ENCODE assay signal across 8 cellular contexts in genomic region chr9:114385412-114386181, GRCh38. TPM values are rescaled to one million over a fixed set of nuclear protein-coding genes. Genes with fewer than 3 reads are reported as not detected.
DNase-seq lines count a peak whose midpoint lies in the region; ATAC-seq, FAIRE-seq and TF ChIP-seq lines count a peak whose summit lies in the region.

No MANE protein-coding gene starts in this region.

- peak overlapping the region; percentile 25 to 56; a peak in 4 of 6 replicates for H3K27ac ChIP-seq in A549

- peak overlapping the region; percentile 34; the same call in 1 of the 3 replicates for H3K4me2 ChIP-seq in A549

- TF ChIP-seq RAD21 in A549 (conservative IDR thresholded peaks at IDR 0.05 in 1 of 2, IDR thresholded peaks at IDR 0.05 in 1 of 2) = no peak

- no peaks in the 10 kb centered on the region for H3K9me3 ChIP-seq in A549

- WGBS in A549 (ENCODE audit: missing lambda C conversion rate) = 76% methylated on average over 10 of the region's 11 CpGs

- CTCF ChIA-PET in A549 (lab: Yijun Ruan, JAX) = interaction anchor here (0.5 to 2.5 kb wide), 7 partner anchors 9 to 629 kb away, joined by 3 to 15 read pairs (median 3); no protein-coding TSS in a partner anchor

- TF ChIP-seq CTCF in A549 (IDR thresholded peaks at IDR 0.05) (no peak), D721Med (IDR thresholded peaks at IDR 0.05; ENCODE audit: insufficient read depth, missing control alignments) (no peak)

- ATAC-seq in A549 (peak; percentile 70 to 73; a peak in 5 of 6 replicates), HG03457 (IDR thresholded peaks at IDR 0.05; ENCODE audit: unreplicated experiment) (peak; percentile 81)

- FAIRE-seq in A549 (lab: Jason Lieb, UNC) (no peak), GM19239 (lab: Jason Lieb, UNC) (peak; percentile 100), D721Med (lab: Jason Lieb, UNC) (no peak)

- TF ChIP-seq POLR2A in A549 (IDR thresholded peaks at IDR 0.05; ENCODE audit: low read length) = no peak

- peaks cover 9% of the 10 kb centered on the region; the same call in 2 of the 3 replicates for H3K4me1 ChIP-seq in A549

- POLR2A ChIA-PET in A549 (lab: Yijun Ruan, JAX) = interaction anchor here (0.9 kb wide), 1 partner anchor 12 kb away, joined by 3 read pairs; no protein-coding TSS in a partner anchor

- no peak for TF ChIP-seq EP300 in A549 (IDR thresholded peaks at IDR 0.05)

- H3K4me3 ChIP-seq in A549 = no peak overlapping the region

- DNase-seq in A549 (ENCODE audit: low read depth in 1 of 2, low spot score in 1 of 2) (peak in 1 of 2 experiments; percentile 24), GM19239 (ENCODE audit: insufficient read length, low spot score) (peak; percentile 52), T-helper 2 cell (peak; percentile 51 to 99 (median 83)), amygdala (lab: John Stamatoyannopoulos, UW) (peak in 37 of 56 donors; percentile 17 to 75 (median 37)), inferior parietal cortex (ENCODE audit: extremely low spot score) (peak; percentile 57), D721Med (ENCODE audit: insufficient read length, low spot score) (no peak)
- peak; percentile 87 for DNase-seq in stimulated activated CD4-positive, alpha-beta T cell treated with anti-CD3 and anti-CD28 coated beads, Interleukin-15, amount 100 ng/mL, for 48 hours (ENCODE audit: low read depth in 2 of 2)

TF ChIP-seq in A549, 52 proteins besides CTCF, POLR2A, EP300 and RAD21:
- TF ChIP-seq EHF (CRISPR knock-in tag; IDR thresholded peaks at IDR 0.05) (no peak), ATOH8 (CRISPR knock-in tag; IDR thresholded peaks at IDR 0.05; ENCODE audit: low read depth) (no peak), USF2 (IDR thresholded peaks at IDR 0.05) (no peak), HOXB5 (CRISPR knock-in tag; IDR thresholded peaks at IDR 0.05) (no peak), CHD2 (IDR thresholded peaks at IDR 0.05; ENCODE audit: low read length, partially characterized antibody) (no peak), PHF8 (IDR thresholded peaks at IDR 0.05; ENCODE audit: borderline replicate concordance, low read depth) (no peak), HMGXB4 (CRISPR knock-in tag; IDR thresholded peaks at IDR 0.05; ENCODE audit: borderline replicate concordance) (no peak), ZSCAN20 (CRISPR knock-in tag; IDR thresholded peaks at IDR 0.05) (no peak), GATA3 (IDR thresholded peaks at IDR 0.05; ENCODE audit: borderline replicate concordance) (no peak), HEYL (CRISPR knock-in tag; IDR thresholded peaks at IDR 0.05) (no peak), BCL3 (IDR thresholded peaks at IDR 0.05) (no peak)

RNA-seq across cellular contexts. Expression of gene AKNA, which starts 2.2 kb away (rescaled TPM):
- polyA plus RNA-seq in A549 (2011; rRNA removed) (4.4 and 4.6 TPM in 2 replicates), A549 (2017; fragmentation: RNase III; extraction: RNeasy Plus Mini Kit Qiagen cat#74134 plus additional on column Dnase treatment) (2.7 to 3.2 TPM (median 3.0 TPM) in 3 replicates)
- polyA plus RNA-seq in A549 (2012; cell fraction: cytosol; rRNA removed) = 2.8 and 7.5 TPM in 2 replicates
- 6.7 and 9.3 TPM in 2 replicates for polyA plus RNA-seq in A549 (2012; cell fraction: nucleus; rRNA removed)
- 7.3 and 12.1 TPM in 2 replicates for polyA minus RNA-seq in A549 (2011; rRNA and poly(A)+ RNA removed)

RNA-seq across cellular contexts. Expression of gene ORM2, which starts 55.9 kb away (rescaled TPM):
- 0.10 and 0.16 TPM in 2 replicates for polyA plus RNA-seq in A549 (2011; rRNA removed)
- not detected in 2 replicates for polyA plus RNA-seq in A549 (2012; cell fraction: cytosol; rRNA removed)
- not detected in 2 replicates for polyA plus RNA-seq in A549 (2012; cell fraction: nucleus; rRNA removed)
- not detected in 3 replicates for polyA plus RNA-seq in A549 (2017; fragmentation: RNase III; extraction: RNeasy Plus Mini Kit Qiagen cat#74134 plus additional on column Dnase treatment)
- polyA minus RNA-seq in A549 (2011; rRNA and poly(A)+ RNA removed) = not detected in 2 replicates
